Comparison of ENCODE assay signal across 19 cellular contexts in the genomic region with DNA sequence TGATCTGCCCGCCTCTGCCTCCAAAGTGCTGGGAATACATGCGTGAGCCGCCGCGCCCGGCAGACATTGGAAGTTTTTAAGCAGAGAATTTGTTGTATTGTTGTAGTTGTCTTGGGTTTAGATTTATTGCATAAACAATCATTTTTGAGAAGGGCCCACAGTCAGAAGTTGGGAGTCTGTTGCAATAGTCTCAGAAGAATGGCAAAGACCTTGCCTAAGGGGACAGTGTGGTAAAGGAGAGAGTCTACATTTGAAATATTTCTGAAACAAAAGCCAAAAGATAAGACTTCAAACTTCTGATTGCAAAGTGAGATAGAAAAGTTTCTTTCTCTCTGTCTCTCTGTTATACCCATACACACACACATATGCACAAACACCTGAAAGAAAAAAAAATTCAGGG. TPM values are rescaled to one million over a fixed set of nuclear protein-coding genes. Genes with fewer than 3 reads are reported as not detected.
DNase-seq lines count a peak whose midpoint lies in the region; ATAC-seq and TF ChIP-seq lines count a peak whose summit lies in the region.
"Had no signal": no experiment of that assay in that cellular context is flagged by ENCODE, and none has a peak within 500 bp of the region (broad histone marks: within the 10 kb centered on the region; RNA-seq: fewer than 3 reads in every experiment).

No MANE protein-coding gene starts in this region.

- no peak overlapping the region for H3K4me3 Mint-ChIP-seq in activated CD4-positive, alpha-beta T cell treated with anti-CD3 and anti-CD28 coated beads, Interleukin-2, amount 10 ng/mL, durations not matched to agents 24 days and 14 days
- no peak overlapping the region for H3K4me3 Mint-ChIP-seq in CD4-positive, alpha-beta memory T cell

- H3K4me1 Mint-ChIP-seq in activated CD4-positive, alpha-beta T cell treated with anti-CD3 and anti-CD28 coated beads, Interleukin-2, amount 10 ng/mL, durations not matched to agents 24 days and 14 days: peaks cover 2% of the 10 kb centered on the region
- H3K4me1 Mint-ChIP-seq in CD4-positive, alpha-beta memory T cell: peaks cover 0 to 1% (median 0%) of the 10 kb centered on the region in 4 donors

- H3K27ac Mint-ChIP-seq in activated CD4-positive, alpha-beta T cell treated with anti-CD3 and anti-CD28 coated beads, Interleukin-2, amount 10 ng/mL, durations not matched to agents 24 days and 14 days: no peak overlapping the region
- no peak overlapping the region for H3K27ac Mint-ChIP-seq in CD4-positive, alpha-beta memory T cell
- H3K27ac Mint-ChIP-seq: CD8-positive, alpha-beta memory T cell had no signal

- no peaks in the 10 kb centered on the region for H3K9me3 Mint-ChIP-seq in activated CD4-positive, alpha-beta T cell treated with anti-CD3 and anti-CD28 coated beads, Interleukin-2, amount 10 ng/mL, durations not matched to agents 24 days and 14 days
- H3K9me3 Mint-ChIP-seq in CD4-positive, alpha-beta memory T cell: peaks cover 0 to 3% (median 0%) of the 10 kb centered on the region in 8 donors
- H3K9me3 Mint-ChIP-seq: CD8-positive, alpha-beta memory T cell had no signal

- ATAC-seq in HG02571 (IDR thresholded peaks at IDR 0.05; ENCODE audit: unreplicated experiment): no peak
- ATAC-seq: A549 had no signal

- DNase-seq in activated CD4-positive, alpha-beta T cell treated with anti-CD3 and anti-CD28 coated beads, Interleukin-2, amount 10 ng/mL, durations not matched to agents 24 days and 14 days: peak; percentile 54
- no peak for DNase-seq in activated CD4-positive, alpha-beta T cell treated with anti-CD3 and anti-CD28 coated beads for 48 hours
- DNase-seq in MV-4-11 (lab: John Stamatoyannopoulos, UW): peak; percentile 20
- peak; percentile 20 for DNase-seq in fibroblast of villous mesenchyme (ENCODE audit: low read depth)
- no peak for DNase-seq in CD4-positive, alpha-beta memory T cell
- DNase-seq in DMS114 treated with DMSO at 0.1 percent for 48 hours (lab: John Stamatoyannopoulos, UW; ENCODE audit: unreplicated experiment): no peak
- DNase-seq: CD8-positive, alpha-beta memory T cell; DMS79; HCEC 1CT; NCI-H1417 treated with DMSO at 0.1 percent for 48 hours; NCI-H187 treated with DMSO at 0.1 percent for 48 hours; NCI-H226; NCI-H524; NCI-H82; SHP77; SW 1271 had no signal

- POLR2A ChIA-PET in CD4-positive, alpha-beta memory T cell (lab: Charles Lee; ENCODE audit: partially characterized antibody): interaction anchor here (1.2 to 1.3 kb wide), 2 partner anchors 14 to 15 kb away, joined by 5 to 10 read pairs; a partner anchor contains a TSS

- CTCF ChIA-PET in CD4-positive, alpha-beta memory T cell (lab: Charles Lee; ENCODE audit: partially characterized antibody): interaction anchor here (1.0 to 3.5 kb wide), 2 partner anchors 13 to 47 kb away, joined by 4 to 23 read pairs; no protein-coding TSS in a partner anchor

- no peaks in the 10 kb centered on the region for H3K36me3 ChIP-seq in CD4-positive, alpha-beta memory T cell (ENCODE audit: insufficient read depth, low read length)

- no peaks in the 10 kb centered on the region for H3K9me3 ChIP-seq in CD4-positive, alpha-beta memory T cell (ENCODE audit: control insufficient read depth in 1 of 2, low read length in 2 of 2)

- no peak overlapping the region for H3K4me3 ChIP-seq in fibroblast of villous mesenchyme (ENCODE audit: low read depth, low read length)
- no peak overlapping the region for H3K4me3 ChIP-seq in CD4-positive, alpha-beta memory T cell (ENCODE audit: low read length in 2 of 2)
- H3K4me3 ChIP-seq: A549; BLaER1 treated with 17β-estradiol and CSF1 and Interleukin-3, amounts not matched to agents 10 nM and 100 nM had no signal

- H3K36me3 Mint-ChIP-seq in activated CD4-positive, alpha-beta T cell treated with anti-CD3 and anti-CD28 coated beads, Interleukin-2, amount 10 ng/mL, durations not matched to agents 24 days and 14 days (ENCODE audit: low read depth): peaks cover 1% of the 10 kb centered on the region
- H3K36me3 Mint-ChIP-seq in CD4-positive, alpha-beta memory T cell: no peaks in the 10 kb centered on the region
- H3K36me3 Mint-ChIP-seq: CD8-positive, alpha-beta memory T cell had no signal

- H3K27me3 ChIP-seq in CD4-positive, alpha-beta memory T cell (ENCODE audit: insufficient read depth, low read length): no peaks in the 10 kb centered on the region
- H3K27me3 ChIP-seq: BLaER1 treated with 17β-estradiol and CSF1 and Interleukin-3, amounts not matched to agents 10 nM and 100 nM had no signal

- TF ChIP-seq CTCF in fibroblast of villous mesenchyme (IDR thresholded peaks at IDR 0.05; ENCODE audit: insufficient read depth, low read depth, low read length): no peak

- intact Hi-C loops in activated CD4-positive, alpha-beta T cell treated with anti-CD3 and anti-CD28 coated beads, Interleukin-2, amount 10 ng/mL, durations not matched to agents 24 days and 14 days (cut with micrococcal nuclease): loop anchor here (1.0 kb wide), 1 partner anchor 38 kb away; no protein-coding TSS in a partner anchor
- intact Hi-C loops in CD4-positive, alpha-beta memory T cell (cut with micrococcal nuclease): no loop called here

- no peak overlapping the region for H3K27ac ChIP-seq in CD4-positive, alpha-beta memory T cell (ENCODE audit: low read depth, low read length)

- peaks cover 3% of the 10 kb centered on the region for H3K4me1 ChIP-seq in CD4-positive, alpha-beta memory T cell (ENCODE audit: insufficient read depth, low read length)

- H3K27me3 Mint-ChIP-seq in activated CD4-positive, alpha-beta T cell treated with anti-CD3 and anti-CD28 coated beads, Interleukin-2, amount 10 ng/mL, durations not matched to agents 24 days and 14 days: no peaks in the 10 kb centered on the region
- peaks cover 0 to 2% of the 10 kb centered on the region in 2 donors for H3K27me3 Mint-ChIP-seq in CD4-positive, alpha-beta memory T cell

RNA-seq across cellular contexts. Expression of a gene that starts 22.5 kb away (rescaled TPM):
- total RNA-seq in activated CD4-positive, alpha-beta T cell treated with anti-CD3 and anti-CD28 coated beads, Interleukin-2, amount 10 ng/mL, durations not matched to agents 24 days and 14 days: 0.12 and 0.50 TPM in 2 replicates
- total RNA-seq in fibroblast of villous mesenchyme: 7.4 and 15.5 TPM in 2 replicates
- total RNA-seq in CD4-positive, alpha-beta memory T cell: 1 to 10 TPM; 3.5 to 4.2 TPM
- polyA plus RNA-seq in CD4-positive, alpha-beta memory T cell: 1 to 10 TPM; 3.4 to 4.2 TPM

Comparison
In these comparisons a context has a peak if more than half of its experiments do, and no peak if none do; other contexts are left out.
1. DNase-seq: peak in activated CD4-positive, alpha-beta T cell treated with anti-CD3 and anti-CD28 coated beads, Interleukin-2, amount 10 ng/mL, durations not matched to agents 24 days and 14 days (single experiment), MV-4-11 (single experiment) and fibroblast of villous mesenchyme (single experiment); none in activated CD4-positive, alpha-beta T cell treated with anti-CD3 and anti-CD28 coated beads for 48 hours (single experiment), CD4-positive, alpha-beta memory T cell (0 of 5) and DMS114 treated with DMSO at 0.1 percent for 48 hours (single experiment).